9 cellular contexts compared by ENCODE assay signal in genomic region chr11:94417386-94417987, GRCh38. TPM values are rescaled to one million over a fixed set of nuclear protein-coding genes. Genes with fewer than 3 reads are reported as not detected.
A peak's percentile ranks its signal among the peaks of the same experiment; 100 is the strongest.
DNase-seq lines count a peak whose midpoint lies in the region; ATAC-seq, FAIRE-seq and TF ChIP-seq lines count a peak whose summit lies in the region.
"Had no signal": no experiment of that assay in that cellular context is flagged by ENCODE, and none has a peak within 500 bp of the region (broad histone marks: within the 10 kb centered on the region; RNA-seq: fewer than 3 reads in every experiment).

No MANE protein-coding gene starts in this region.

- no peak overlapping the region for H3K4me2 ChIP-seq in PC-9

- H3K4me3 ChIP-seq in PC-9 (no peak overlapping the region), fibroblast of mammary gland (ENCODE audit: control insufficient read depth, low read depth, low read length) (no peak overlapping the region), small intestine (ENCODE audit: low read depth in 1 of 2, low read length in 2 of 2) (no peak overlapping the region)

- peak; percentile 12 for DNase-seq in NCI-H1092 treated with DMSO at 0.1 percent for 48 hours (lab: John Stamatoyannopoulos, UW)
- DNase-seq in NCI-H1092 (lab: John Stamatoyannopoulos, UW) = no peak
- DNase-seq in PC-9 = no peak
- peak; percentile 54 for DNase-seq in fibroblast of mammary gland (ENCODE audit: low read depth)
- DNase-seq in small intestine = peak; percentile 28
- no peak for DNase-seq in Calu3

- CTCF ChIA-PET in PC-9 (lab: Charles Lee) (interaction anchor here (1.4 kb wide), 1 partner anchor 522 kb away, joined by 3 read pairs; no protein-coding TSS in a partner anchor), Calu3 (lab: Charles Lee) (interaction anchor here (2.1 kb wide), 1 partner anchor 522 kb away, joined by 16 read pairs; no protein-coding TSS in a partner anchor)

- no peak overlapping the region for H3K27ac Mint-ChIP-seq in Calu3 (ENCODE audit: unreplicated experiment)
- H3K27ac Mint-ChIP-seq: B cell had no signal

- TF ChIP-seq CTCF in PC-9 (conservative IDR thresholded peaks at IDR 0.05) (peak; percentile 73), fibroblast of mammary gland (conservative IDR thresholded peaks at IDR 0.05; ENCODE audit: control insufficient read depth, insufficient read depth, low read depth, low read length) (peak; percentile 63), Calu3 (IDR thresholded peaks at IDR 0.05; ENCODE audit: unreplicated experiment) (no peak)

- H3K4me3 Mint-ChIP-seq in Calu3 (ENCODE audit: low read depth, unreplicated experiment) = no peak overlapping the region
- H3K4me3 Mint-ChIP-seq: B cell had no signal

- H3K36me3 Mint-ChIP-seq in Calu3 (ENCODE audit: insufficient read depth, unreplicated experiment) = no peaks in the 10 kb centered on the region

- H3F3A ChIP-seq in PC-9 (ENCODE audit: insufficient read depth, low read depth) = no peaks in the 10 kb centered on the region; the same call in 1 of the 2 replicates

- BruUV-seq in PC-9 (replicated peaks; lab: Mats Ljungman, UMichigan) (no TSS peak), Calu3 (replicated peaks; lab: Mats Ljungman, UMichigan) (no TSS peak)

- H3K27me3 ChIP-seq in PC-9 (ENCODE audit: insufficient read depth, low read depth) (no peaks in the 10 kb centered on the region), small intestine (ENCODE audit: control insufficient read depth in 2 of 2, insufficient read depth in 2 of 2, low read length in 2 of 2) (no peaks in the 10 kb centered on the region)

- H3K27ac ChIP-seq in PC-9 (no peak overlapping the region), small intestine (ENCODE audit: low read depth in 1 of 2, low read length in 1 of 2) (no peak overlapping the region)

- H3K4me1 ChIP-seq in PC-9 (replicated peaks; ENCODE audit: insufficient read depth) (no peaks in the 10 kb centered on the region), small intestine (ENCODE audit: control insufficient read depth in 2 of 2, insufficient read depth in 1 of 2, low read depth in 1 of 2, low read length in 1 of 2) (no peaks in the 10 kb centered on the region)

- no peak overlapping the region for H2AFZ ChIP-seq in PC-9

- H3K9me3 Mint-ChIP-seq in Calu3 (ENCODE audit: low read depth, unreplicated experiment) = no peaks in the 10 kb centered on the region

- H3K9me2 ChIP-seq in PC-9 (ENCODE audit: insufficient read depth) = no peaks in the 10 kb centered on the region

- H3K9me3 ChIP-seq in PC-9 (ENCODE audit: insufficient read depth, low read depth) (no peaks in the 10 kb centered on the region), small intestine (ENCODE audit: control insufficient read depth, low read depth) (no peaks in the 10 kb centered on the region)

- WGBS in small intestine, 3 donors = 61 to 67% (median 62%) methylated on average over 4 of the region's 4 CpGs

- no peaks in the 10 kb centered on the region for H3K4me1 Mint-ChIP-seq in Calu3 (ENCODE audit: low read depth, unreplicated experiment)
- H3K4me1 Mint-ChIP-seq: B cell had no signal

- intact Hi-C loops in PC-9 (cut with micrococcal nuclease; ENCODE audit: unreplicated experiment) = loop anchor here (1.0 to 5.0 kb wide), 3 partner anchors 235 to 522 kb away; no protein-coding TSS in a partner anchor
- intact Hi-C loops in Calu3 (cut with micrococcal nuclease; ENCODE audit: unreplicated experiment) = loop anchor here (2.0 to 5.0 kb wide), 2 partner anchors 235 to 523 kb away; no protein-coding TSS in a partner anchor

- H4K20me1 ChIP-seq in PC-9 (ENCODE audit: insufficient read depth) = no peaks in the 10 kb centered on the region

- no peak for FAIRE-seq in small intestine (lab: Jason Lieb, UNC)

- ATAC-seq in HG03196 (IDR thresholded peaks at IDR 0.05; ENCODE audit: unreplicated experiment) (no peak), GM21717 (IDR thresholded peaks at IDR 0.05; ENCODE audit: unreplicated experiment) (no peak)

- H3K36me3 ChIP-seq in PC-9 (ENCODE audit: low read depth) (peaks cover 19% of the 10 kb centered on the region; the same call in 1 of the 2 replicates), small intestine (ENCODE audit: control insufficient read depth in 2 of 2, insufficient read depth in 2 of 2, low read length in 2 of 2) (peaks cover 0 to 2% of the 10 kb centered on the region in 2 donors)

- POLR2A ChIA-PET in PC-9 (lab: Charles Lee; ENCODE audit: unreplicated experiment) = no interaction called here

- H3K27me3 Mint-ChIP-seq in Calu3 (ENCODE audit: unreplicated experiment) = no peaks in the 10 kb centered on the region
- H3K27me3 Mint-ChIP-seq: B cell had no signal

- no peaks in the 10 kb centered on the region for H3K79me2 ChIP-seq in PC-9 (ENCODE audit: low read depth)

RNA-seq across cellular contexts. Expression of gene GPR83, which starts 16.3 kb away (rescaled TPM):
- total RNA-seq in PC-9 (2021) (not detected in 2 replicates), Calu3 (2022) (0.07 and 0.19 TPM in 2 replicates)
- polyA plus RNA-seq in small intestine = under 1 TPM in 1 of 3 donors, not detected in 2; 0.13 TPM

Comparison
In these comparisons a context has a peak if more than half of its experiments do, and no peak if none do; other contexts are left out.
1. DNase-seq: peak in NCI-H1092 treated with DMSO at 0.1 percent for 48 hours (single experiment), fibroblast of mammary gland (single experiment) and small intestine (single experiment); none in NCI-H1092 (single experiment), PC-9 (0 of 2) and Calu3 (single experiment).